Comparison of ENCODE assay signal across 8 cellular contexts in genomic region chr2:96115631-96116423, GRCh38. TPM values are rescaled to one million over a fixed set of nuclear protein-coding genes. Genes with fewer than 3 reads are reported as not detected.
A peak's percentile ranks its signal among the peaks of the same experiment; 100 is the strongest.
DNase-seq lines count a peak whose midpoint lies in the region; ATAC-seq and TF ChIP-seq lines count a peak whose summit lies in the region.
"Had no signal": no experiment of that assay in that cellular context is flagged by ENCODE, and none has a peak within 500 bp of the region (broad histone marks: within the 10 kb centered on the region; RNA-seq: fewer than 3 reads in every experiment).

No MANE protein-coding gene starts in this region.

- no peaks in the 10 kb centered on the region for H3K36me3 ChIP-seq in HUES48 (ENCODE audit: control insufficient read depth, insufficient read depth, low read length)
- no peaks in the 10 kb centered on the region for H3K36me3 ChIP-seq in adipocyte (ENCODE audit: control insufficient read depth, insufficient read depth, low read length, severe bottlenecking)
- H3K36me3 ChIP-seq in left lung = no peaks in the 10 kb centered on the region
- H3K36me3 ChIP-seq in testis (ENCODE audit: low read depth, missing control alignments) = no peaks in the 10 kb centered on the region

- no peak for TF ChIP-seq POLR2A in testis (IDR thresholded peaks at IDR 0.05)

- peaks cover 45% of the 10 kb centered on the region for H3K27me3 ChIP-seq in HUES48 (ENCODE audit: control insufficient read depth, insufficient read depth, low read length)
- peaks cover 42% of the 10 kb centered on the region for H3K27me3 ChIP-seq in adipocyte (replicated peaks; ENCODE audit: control insufficient read depth, insufficient read depth, low read length)
- peaks cover 18 to 68% of the 10 kb centered on the region in 2 donors for H3K27me3 ChIP-seq in left lung
- no peaks in the 10 kb centered on the region for H3K27me3 ChIP-seq in testis

- peaks cover 2% of the 10 kb centered on the region; the same call in 1 of the 2 replicates for H3K4me1 ChIP-seq in HUES48 (ENCODE audit: control insufficient read depth, insufficient read depth, low read length)
- H3K4me1 ChIP-seq in adipocyte (ENCODE audit: control insufficient read depth, insufficient read depth, low read length) = no peaks in the 10 kb centered on the region
- peaks cover 4 to 15% of the 10 kb centered on the region in 2 donors for H3K4me1 ChIP-seq in left lung
- H3K4me1 ChIP-seq in testis = peaks cover 6% of the 10 kb centered on the region

- H3K27ac ChIP-seq in HUES48 (ENCODE audit: low read depth, low read length) (no peak overlapping the region), left lung (no peak overlapping the region), testis (peak overlapping the region in 1 of 2 donors; percentile 30)

- TF ChIP-seq CTCF in left lung (IDR thresholded peaks at IDR 0.05) (no peak), testis (IDR thresholded peaks at IDR 0.05) (no peak), omental fat pad (IDR thresholded peaks at IDR 0.05) (no peak)

- DNase-seq in adipocyte (ENCODE audit: low read depth) (no peak), left lung (peak; percentile 29 to 60), testis (no peak), omental fat pad (ENCODE audit: low spot score) (no peak), COLO829 (ENCODE audit: low spot score) (no peak)
- no peak for DNase-seq in stimulated activated CD4-positive, alpha-beta T cell treated with anti-CD3 and anti-CD28 coated beads, Interleukin-4, amount 100 ng/mL, for 4 hours

- peak overlapping the region; percentile 26; the same call in 1 of the 2 replicates for H3K9ac ChIP-seq in HUES48 (ENCODE audit: low read depth, low read length)
- H3K9ac ChIP-seq in adipocyte (ENCODE audit: low read length) = no peak overlapping the region

- 44 to 55% methylated on average over 62 to 69 of the region's 77 CpGs for WGBS in testis, 2 donors

- ATAC-seq in left lung (no peak), omental fat pad (ENCODE audit: low FRiP score) (no peak)

- no peaks in the 10 kb centered on the region for H3K9me3 ChIP-seq in HUES48 (ENCODE audit: control insufficient read depth, insufficient read depth, low read length)
- no peaks in the 10 kb centered on the region for H3K9me3 ChIP-seq in adipocyte (ENCODE audit: control insufficient read depth, low read length)
- H3K9me3 ChIP-seq in left lung = no peaks in the 10 kb centered on the region
- H3K9me3 ChIP-seq in testis = no peaks in the 10 kb centered on the region

- intact Hi-C loops in left lung (cut with DNase I) = no loop called here
- intact Hi-C loops in testis (cut with DNase I; ENCODE audit: low total_unique reads) = no loop called here

- H3K4me3 ChIP-seq in HUES48 (ENCODE audit: low read depth, low read length) = peak overlapping the region; percentile 73
- H3K4me3 ChIP-seq in adipocyte (ENCODE audit: low read length) = peak overlapping the region; percentile 23
- peak overlapping the region; percentile 44 to 64 for H3K4me3 ChIP-seq in left lung
- H3K4me3 ChIP-seq in testis = peak overlapping the region; percentile 46 to 60

RNA-seq across cellular contexts. Expression of gene ADRA2B, which starts 0.5 kb away (rescaled TPM):
- total RNA-seq in left lung (under 1 TPM; 0.20 to 0.34 TPM), testis (1 to 10 TPM; 2.4 to 2.6 TPM), omental fat pad (1 to 10 TPM in 3 of 4 donors, under 1 TPM in 1; 0.63 to 9.8 (median 2.6) TPM)
- polyA plus RNA-seq in testis (ENCODE audit: insufficient read depth, low read depth, low replicate concordance) = 2.1 TPM
- total RNA-seq: M059J had no signal

RNA-seq across cellular contexts. Expression of gene ASTL, which starts 22.5 kb away (rescaled TPM):
- total RNA-seq in left lung (not detected), testis (1 to 10 TPM in 1 of 2 donors, under 1 TPM in 1; 0.87 to 1.6 TPM), omental fat pad (1 to 10 TPM in 1 of 4 donors, under 1 TPM in 1, not detected in 2; 0.84 to 3.3 TPM)
- 0.58 TPM for polyA plus RNA-seq in testis (ENCODE audit: insufficient read depth, low read depth, low replicate concordance)

RNA-seq across cellular contexts. Expression of gene DUSP2, which starts 29.4 kb away (rescaled TPM):
- total RNA-seq in left lung = 1 to 10 TPM; 3.6 to 5.7 TPM
- total RNA-seq in testis = 10 to 100 TPM in 1 of 2 donors, 1 to 10 TPM in 1; 6.3 to 16.5 TPM
- polyA plus RNA-seq in testis (ENCODE audit: insufficient read depth, low read depth, low replicate concordance) = 5.7 TPM
- 100 to 1,000 TPM in 1 of 4 donors, 10 to 100 TPM in 1, 1 to 10 TPM in 2; 8.5 to 199 (median 18.8) TPM for total RNA-seq in omental fat pad

Comparison
In these comparisons a context has a peak if more than half of its experiments do, and no peak if none do; other contexts are left out.
1. H3K4me3 ChIP-seq: peak in every context shown above with its lines; median percentile 73 in HUES48; 54 in left lung; 53 in testis; 23 in adipocyte.
2. DNase-seq: peak in left lung (2 of 2); none in adipocyte (single experiment), testis (single experiment), stimulated activated CD4-positive, alpha-beta T cell treated with anti-CD3 and anti-CD28 coated beads, Interleukin-4, amount 100 ng/mL, for 4 hours (0 of 2), omental fat pad (single experiment) and COLO829 (single experiment).